8 cellular contexts compared by ENCODE assay signal in genomic region chr1:26279598-26280332, GRCh38. TPM values are rescaled to one million over a fixed set of nuclear protein-coding genes. Genes with fewer than 3 reads are reported as not detected.
DNase-seq lines count a peak whose midpoint lies in the region; ATAC-seq and TF ChIP-seq lines count a peak whose summit lies in the region.

Gene SH3BGRL3, plus strand, starts transcription at chr1:26280086. Its CDS starts 70 bp downstream, at chr1:26280156.

- peak; percentile 67 to 91 (median 83) for DNase-seq in CD4-positive, alpha-beta T cell
- peak; percentile 69 for DNase-seq in HPDE6-E6E7 (ENCODE audit: extremely low spot score)
- peak; percentile 82 for DNase-seq in activated T-cell treated with anti-CD3 and anti-CD28 coated beads for 24 hours (ENCODE audit: low read depth)
- DNase-seq in epithelial cell of esophagus (ENCODE audit: low read depth) = peak; percentile 91
- DNase-seq in mucosa of descending colon = peak; percentile 91 to 95 (median 94)
- peak; percentile 77 for DNase-seq in stimulated activated CD8-positive, alpha-beta memory T cell treated with anti-CD3 and anti-CD28 coated beads, Interleukin-4, amount 100 ng/mL, for 24 hours (ENCODE audit: low read depth)

- H3K9me3 ChIP-seq in CD4-positive, alpha-beta T cell (ENCODE audit: control insufficient read depth, low read length) = no peaks in the 10 kb centered on the region
- H3K9me3 ChIP-seq in OCI-LY3 (ENCODE audit: insufficient read depth, low read length) (no peaks in the 10 kb centered on the region), mucosa of descending colon (no peaks in the 10 kb centered on the region)

- peaks cover 62% of the 10 kb centered on the region for H3K36me3 Mint-ChIP-seq in CD4-positive, alpha-beta T cell (ENCODE audit: low read depth)

- H3K4me1 ChIP-seq in OCI-LY3 (ENCODE audit: low read length) (peaks cover 11% of the 10 kb centered on the region), mucosa of descending colon (ENCODE audit: low read depth) (peaks cover 67% of the 10 kb centered on the region)

- intact Hi-C loops in CD4-positive, alpha-beta T cell (cut with DNase I, micrococcal nuclease) = loop anchor here in 1 of 2 experiments (5.0 kb wide), 2 partner anchors 42 to 193 kb away; partner anchors contain the start of gene HMGN2
- intact Hi-C loops in mucosa of descending colon (cut with DNase I, micrococcal nuclease) = loop anchor here (5.0 kb wide), 1 partner anchor 43 kb away; no protein-coding TSS in a partner anchor

- H3K4me3 ChIP-seq in OCI-LY3 (ENCODE audit: low read length) (peak within 1 kb of the TSS; percentile 95), epithelial cell of esophagus (ENCODE audit: low read length) (peak within 1 kb of the TSS; percentile 84), mucosa of descending colon (peak within 1 kb of the TSS; percentile 91)

- no peaks in the 10 kb centered on the region for H3K27me3 Mint-ChIP-seq in CD4-positive, alpha-beta T cell

- peak; percentile 63 for ATAC-seq in CD4-positive, alpha-beta T cell (ENCODE audit: poor library complexity)
- ATAC-seq in GM19395 (IDR thresholded peaks at IDR 0.05; ENCODE audit: unreplicated experiment) (peak; percentile 61), mucosa of descending colon (peak; percentile 71)

- H3K79me2 ChIP-seq in OCI-LY3 (ENCODE audit: low read length) = no peaks in the 10 kb centered on the region

- H3K9me3 Mint-ChIP-seq in CD4-positive, alpha-beta T cell = no peaks in the 10 kb centered on the region

- peaks cover 24% of the 10 kb centered on the region for H3K36me3 ChIP-seq in OCI-LY3 (replicated peaks; ENCODE audit: low read depth, low read length)
- H3K36me3 ChIP-seq in mucosa of descending colon (ENCODE audit: low read depth) = no peaks in the 10 kb centered on the region

- peak within 1 kb of the TSS; percentile 78 for H3K9ac ChIP-seq in OCI-LY3 (ENCODE audit: low read length)

- no peaks in the 10 kb centered on the region for H3K27me3 ChIP-seq in CD4-positive, alpha-beta T cell (ENCODE audit: control insufficient read depth, insufficient read depth, low read length)
- no peaks in the 10 kb centered on the region for H3K27me3 ChIP-seq in OCI-LY3 (ENCODE audit: low read depth, low read length)

- CTCF ChIA-PET in CD4-positive, alpha-beta T cell (lab: Charles Lee) = interaction anchor here (0.9 to 1.9 kb wide), 13 partner anchors 9 to 137 kb away, joined by 3 to 17 read pairs (median 5); partner anchors contain the start of genes CD52, CEP85 and UBXN11

- peaks cover 84% of the 10 kb centered on the region for H3K4me1 Mint-ChIP-seq in CD4-positive, alpha-beta T cell (ENCODE audit: low read depth)

- H3K4me2 ChIP-seq in OCI-LY3 (ENCODE audit: low read length) = peak within 1 kb of the TSS; percentile 92

- H4K20me1 ChIP-seq in OCI-LY3 (ENCODE audit: insufficient read depth, low read length) = no peaks in the 10 kb centered on the region

- no peak for TF ChIP-seq CTCF in CD4-positive, alpha-beta T cell (IDR thresholded peaks at IDR 0.05)
- TF ChIP-seq CTCF in OCI-LY3 (IDR thresholded peaks at IDR 0.05; ENCODE audit: low read depth, low read length) = peak; percentile 14; the same call in 1 of the 2 replicates
- peak; percentile 63 for TF ChIP-seq CTCF in epithelial cell of esophagus (IDR thresholded peaks at IDR 0.05; ENCODE audit: insufficient read depth, low read depth, low read length, missing control alignments)
- peak; percentile 13 for TF ChIP-seq CTCF in mucosa of descending colon (IDR thresholded peaks at IDR 0.05)

- POLR2A ChIA-PET in CD4-positive, alpha-beta T cell (lab: Charles Lee) = interaction anchor here (1.0 to 20.7 kb wide), 9 partner anchors 9 to 221 kb away, joined by 3 to 977 read pairs (median 6); partner anchors contain the start of genes CD52, CEP85, UBXN11 and ZNF593

- H2AFZ ChIP-seq in OCI-LY3 (ENCODE audit: low read depth, low read length) = peak within 1 kb of the TSS; percentile 84; the same call in 1 of the 2 replicates

- peak within 1 kb of the TSS; percentile 92 for H3K4me3 Mint-ChIP-seq in CD4-positive, alpha-beta T cell

- peak within 1 kb of the TSS; percentile 95 for H3K27ac Mint-ChIP-seq in CD4-positive, alpha-beta T cell

- peak within 1 kb of the TSS; percentile 91 for H3K27ac ChIP-seq in CD4-positive, alpha-beta T cell (ENCODE audit: low read depth, low read length)
- no peak within 1 kb of the TSS; the same call in 1 of the 2 replicates for H3K27ac ChIP-seq in OCI-LY3 (ENCODE audit: low read length)

RNA-seq across cellular contexts. Expression of gene SH3BGRL3, which starts in this region (rescaled TPM):
- 100 to 1,000 TPM; 178 to 193 TPM for total RNA-seq in CD4-positive, alpha-beta T cell
- 100 to 1,000 TPM; 156 to 422 (median 385) TPM for total RNA-seq in mucosa of descending colon
